In the genomic region with DNA sequence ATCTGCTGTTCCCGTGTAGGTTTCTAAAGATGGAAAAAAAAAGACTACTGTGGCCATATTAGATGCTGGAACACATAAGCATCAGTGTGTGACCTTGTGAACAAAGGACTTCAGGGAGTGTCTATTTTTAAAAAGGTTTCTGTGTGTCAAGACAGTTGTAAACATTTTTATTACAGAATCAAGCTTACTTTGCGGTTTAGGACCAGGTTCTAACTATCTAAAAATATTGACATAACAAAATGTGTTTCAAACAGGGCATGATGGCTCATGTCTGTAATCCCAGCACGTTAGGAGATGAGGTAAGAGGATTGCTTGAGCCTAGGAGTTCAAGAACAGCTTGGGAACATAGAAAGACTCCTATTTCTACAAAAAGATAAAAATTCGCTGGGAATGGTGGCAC, we compare ENCODE assay signal across 1 cellular context.
TF ChIP-seq lines count a peak whose summit lies in the region.

No MANE protein-coding gene starts in this region.

TF ChIP-seq in WTC11, 78 proteins besides CTCF, POLR2A, EP300 and RAD21 (continued from another document):
- no peak for TF ChIP-seq ZNF425 (CRISPR knock-in tag; conservative IDR thresholded peaks at IDR 0.05)
